ENCODE assay signal across 25 cellular contexts in the genomic region with DNA sequence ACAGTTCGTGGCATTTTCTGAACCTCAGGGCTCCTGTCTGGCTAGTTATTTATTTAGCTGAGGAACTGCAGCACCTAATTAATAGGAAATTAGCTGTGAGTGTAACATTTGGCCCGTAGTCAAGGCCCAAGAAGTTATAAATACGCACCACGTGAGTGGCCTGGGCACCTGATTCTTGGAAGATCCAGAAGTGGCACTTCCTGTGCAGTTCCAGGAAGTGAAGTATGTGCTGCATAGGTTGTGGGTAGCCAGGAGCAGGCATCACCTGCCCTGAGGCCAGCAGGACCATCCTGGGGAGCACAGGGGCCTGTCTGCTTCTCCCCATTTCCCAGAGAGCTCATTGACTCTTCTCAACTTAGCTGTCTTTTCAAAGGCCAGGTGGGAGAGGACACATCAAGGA.
"Had no signal": no experiment of that assay in that cellular context is flagged by ENCODE, and none has a peak within 500 bp of the region (broad histone marks: within the 10 kb centered on the region; RNA-seq: fewer than 3 reads in every experiment).

No MANE protein-coding gene starts in this region.

- H3K4me3 ChIP-seq: heart right ventricle, hepatocyte, psoas muscle, right atrium auricular region, right lobe of liver, smooth muscle cell, tibial nerve had no signal

- H3K27me3 Mint-ChIP-seq: stimulated activated memory B cell treated with anti-CD40 and anti-IgM and Interleukin-4, amounts not matched to agents 10 μg/mL and 1 μg/mL and 100 μg/mL, for 72 hours; type B pancreatic cell had no signal

- H3K4me3 Mint-ChIP-seq: naive thymus-derived CD8-positive, alpha-beta T cell; nephron; neural crest cell; stimulated activated memory B cell treated with anti-CD40 and anti-IgM and Interleukin-4, amounts not matched to agents 10 μg/mL and 1 μg/mL and 100 μg/mL, for 72 hours; stimulated activated naive CD8-positive, alpha-beta T cell treated with anti-CD3 and anti-CD28 coated beads, Interleukin-15, amount 100 ng/mL, for 72 hours; type B pancreatic cell had no signal

- H3K36me3 ChIP-seq: heart right ventricle, neutrophil, right atrium auricular region, right lobe of liver, tibial nerve had no signal

- H3K27ac Mint-ChIP-seq: nephron; stimulated activated memory B cell treated with anti-CD40 and anti-IgM and Interleukin-4, amounts not matched to agents 10 μg/mL and 1 μg/mL and 100 μg/mL, for 72 hours; stimulated activated naive CD8-positive, alpha-beta T cell treated with anti-CD3 and anti-CD28 coated beads, Interleukin-15, amount 100 ng/mL, for 72 hours; type B pancreatic cell had no signal

- H3K9me3 Mint-ChIP-seq: nephron; neural crest cell; stimulated activated memory B cell treated with anti-CD40 and anti-IgM and Interleukin-4, amounts not matched to agents 10 μg/mL and 1 μg/mL and 100 μg/mL, for 72 hours; stimulated activated naive CD8-positive, alpha-beta T cell treated with anti-CD3 and anti-CD28 coated beads, Interleukin-15, amount 100 ng/mL, for 72 hours; type B pancreatic cell had no signal

- H3K4me1 Mint-ChIP-seq: naive thymus-derived CD8-positive, alpha-beta T cell; nephron; neural crest cell; stimulated activated memory B cell treated with anti-CD40 and anti-IgM and Interleukin-4, amounts not matched to agents 10 μg/mL and 1 μg/mL and 100 μg/mL, for 72 hours; stimulated activated naive CD8-positive, alpha-beta T cell treated with anti-CD3 and anti-CD28 coated beads, Interleukin-15, amount 100 ng/mL, for 72 hours had no signal

- H3K36me3 Mint-ChIP-seq: naive thymus-derived CD8-positive, alpha-beta T cell; stimulated activated memory B cell treated with anti-CD40 and anti-IgM and Interleukin-4, amounts not matched to agents 10 μg/mL and 1 μg/mL and 100 μg/mL, for 72 hours; type B pancreatic cell had no signal

- ATAC-seq: naive thymus-derived CD8-positive, alpha-beta T cell; psoas muscle; right lobe of liver; stimulated activated memory B cell treated with anti-CD40 and anti-IgM and Interleukin-4, amounts not matched to agents 10 μg/mL and 1 μg/mL and 100 μg/mL, for 72 hours; stimulated activated naive CD8-positive, alpha-beta T cell treated with anti-CD3 and anti-CD28 coated beads, Interleukin-15, amount 100 ng/mL, for 72 hours had no signal

- H3K4me1 ChIP-seq: parathyroid adenoma, psoas muscle, right atrium auricular region, right lobe of liver, tibial nerve had no signal

- H3K9me3 ChIP-seq: heart right ventricle, neutrophil, psoas muscle, right atrium auricular region, right lobe of liver, tibial nerve had no signal

- H3K27ac ChIP-seq: heart right ventricle, hepatocyte, neutrophil, parathyroid adenoma, psoas muscle, right atrium auricular region, right lobe of liver, tibial nerve had no signal

- DNase-seq: islet precursor cell; mammary epithelial cell; mesenchymal stem cell; naive thymus-derived CD8-positive, alpha-beta T cell; occipital lobe; psoas muscle; right lobe of liver; stimulated activated CD4-positive, alpha-beta T cell treated with anti-CD3 and anti-CD28 coated beads, Interleukin-1b, Interleukin-23, amount 100 ng/mL, for 48 hours; stimulated activated CD4-positive, alpha-beta T cell treated with anti-CD3 and anti-CD28 coated beads, Interleukin-2, amount 100 ng/mL, for 48 hours; stimulated activated CD4-positive, alpha-beta T cell treated with anti-CD3 and anti-CD28 coated beads, Interleukin-4, amount 100 ng/mL, for 4 hours; stimulated activated CD8-positive, alpha-beta memory T cell treated with anti-CD3 and anti-CD28 coated beads, Interleukin-4, amount 100 ng/mL, for 48 hours; stimulated activated naive CD4-positive, alpha-beta T cell treated with Interleukin-2 at 50 U/mL for 16 hours; stimulated activated naive CD8-positive, alpha-beta T cell treated with anti-CD3 and anti-CD28 coated beads, Interleukin-15, amount 100 ng/mL, for 72 hours; substantia nigra had no signal

- H3K27me3 ChIP-seq: hepatocyte, neutrophil, right atrium auricular region, right lobe of liver, tibial nerve had no signal
